Comparison of ENCODE assay signal across 8 cellular contexts in the genomic region with DNA sequence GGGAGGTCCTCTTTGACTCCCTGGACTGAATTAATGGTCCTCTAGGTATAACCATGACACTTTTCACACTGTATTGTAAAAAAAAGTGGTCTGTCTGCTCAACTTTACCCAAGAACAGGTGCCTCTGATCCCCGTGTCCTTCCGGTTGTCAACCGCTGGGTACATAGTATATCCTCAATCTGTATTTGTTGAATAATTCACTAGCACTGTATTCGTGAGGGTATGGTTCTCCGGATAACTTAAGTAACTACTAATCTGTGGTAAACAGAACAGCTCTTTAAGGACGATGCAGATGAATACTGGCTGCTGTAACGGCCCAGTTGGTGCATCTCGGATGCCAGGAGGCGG. TPM values are rescaled to one million over a fixed set of nuclear protein-coding genes. Genes with fewer than 3 reads are reported as not detected.
DNase-seq lines count a peak whose midpoint lies in the region; ATAC-seq and TF ChIP-seq lines count a peak whose summit lies in the region.

No MANE protein-coding gene starts in this region.

- intact Hi-C loops in lower leg skin (cut with DNase I; ENCODE audit: low total_unique reads), result no loop called here

- peak overlapping the region; percentile 89 for H3K4me3 Mint-ChIP-seq in activated naive CD8-positive, alpha-beta T cell

- H3K9me3 Mint-ChIP-seq in activated naive CD8-positive, alpha-beta T cell (ENCODE audit: low read depth), result no peaks in the 10 kb centered on the region

- no peak for TF ChIP-seq POLR2A in lower leg skin (IDR thresholded peaks at IDR 0.05)

- peak; percentile 21 for ATAC-seq in HG02840 (IDR thresholded peaks at IDR 0.05; ENCODE audit: low FRiP score, unreplicated experiment)

- 8 to 12% methylated on average over 9 of the region's 9 CpGs for WGBS in lower leg skin, 2 donors

- no peaks in the 10 kb centered on the region for H3K36me3 Mint-ChIP-seq in activated naive CD8-positive, alpha-beta T cell

- peaks cover 6% of the 10 kb centered on the region for H3K4me1 Mint-ChIP-seq in activated naive CD8-positive, alpha-beta T cell (ENCODE audit: low read depth)

- TF ChIP-seq CTCF in GM12865 (IDR thresholded peaks at IDR 0.05; ENCODE audit: insufficient read depth, low read depth, low read length, missing control alignments), result no peak
- TF ChIP-seq CTCF in lower leg skin (IDR thresholded peaks at IDR 0.05), result no peak

- H3K27ac Mint-ChIP-seq in activated naive CD8-positive, alpha-beta T cell, result no peak overlapping the region

- DNase-seq in GM12865 (ENCODE audit: low read depth), result no peak
- DNase-seq in lower leg skin (ENCODE audit: low spot score in 2 of 2), result no peak
- no peak for DNase-seq in amygdala (lab: John Stamatoyannopoulos, UW)
- no peak for DNase-seq in NCI-H1417 (lab: John Stamatoyannopoulos, UW)
- no peak for DNase-seq in stimulated activated CD4-positive, alpha-beta T cell treated with anti-CD3 and anti-CD28 coated beads, Interleukin-1b, Interleukin-23, amount 100 ng/mL, for 48 hours
- no peak for DNase-seq in NCI-H2081 treated with DMSO at 0.1 percent for 48 hours (lab: John Stamatoyannopoulos, UW)

- H3K4me3 ChIP-seq in GM12865 (ENCODE audit: low read depth, low read length), result peak overlapping the region; percentile 46
- peak overlapping the region; percentile 55 for H3K4me3 ChIP-seq in lower leg skin (ENCODE audit: low read depth, poor library complexity, severe bottlenecking)

- no peaks in the 10 kb centered on the region for H3K27me3 Mint-ChIP-seq in activated naive CD8-positive, alpha-beta T cell

RNA-seq across cellular contexts. Expression of gene ADAM22, which starts 0.5 kb away (rescaled TPM):
- total RNA-seq in lower leg skin, result 1 to 10 TPM in 2 of 4 donors, under 1 TPM in 2; 0.30 to 2.1 (median 1.0) TPM

RNA-seq across cellular contexts. Expression of gene DBF4, which starts 57.3 kb away (rescaled TPM):
- total RNA-seq in lower leg skin, result 10 to 100 TPM in 2 of 4 donors, 1 to 10 TPM in 2; 8.0 to 16.0 (median 10.5) TPM

RNA-seq across cellular contexts. Expression of gene SLC25A40, which starts 57.4 kb away (rescaled TPM):
- total RNA-seq in lower leg skin, result 10 to 100 TPM; 13.6 to 37.2 (median 25.0) TPM
